Comparison of ENCODE assay signal across 20 cellular contexts in the genomic region with DNA sequence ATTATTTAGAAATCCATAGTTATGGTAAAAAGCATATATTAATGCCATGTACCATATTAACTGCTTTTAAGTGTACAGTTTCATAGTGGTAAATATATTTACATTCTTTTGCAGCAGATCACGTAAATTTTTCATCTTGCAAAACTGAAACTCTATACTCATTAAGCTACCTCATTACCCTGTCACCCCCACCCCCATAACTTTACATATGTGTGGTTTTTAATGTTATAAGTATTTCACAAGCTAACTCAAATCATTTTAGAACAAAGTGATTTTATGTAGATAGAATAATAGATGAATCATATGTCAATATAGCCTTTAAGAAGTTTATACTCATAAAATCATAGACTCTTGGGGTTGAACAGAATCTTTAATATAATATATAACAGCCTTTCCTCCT. TPM values are rescaled to one million over a fixed set of nuclear protein-coding genes. Genes with fewer than 3 reads are reported as not detected.
A peak's percentile ranks its signal among the peaks of the same experiment; 100 is the strongest.
DNase-seq lines count a peak whose midpoint lies in the region; ATAC-seq and TF ChIP-seq lines count a peak whose summit lies in the region.
"Had no signal": no experiment of that assay in that cellular context is flagged by ENCODE, and none has a peak within 500 bp of the region (broad histone marks: within the 10 kb centered on the region; RNA-seq: fewer than 3 reads in every experiment).

No MANE protein-coding gene starts in this region.

- no peaks in the 10 kb centered on the region for H3K79me2 ChIP-seq in PC-3 (ENCODE audit: low read length)

- H4K20me1 ChIP-seq in PC-3 (ENCODE audit: low read length) = no peaks in the 10 kb centered on the region
- H4K20me1 ChIP-seq: BLaER1 had no signal

- intact Hi-C loops in PC-3 (cut with micrococcal nuclease) = loop anchor here (5.0 kb wide), 1 partner anchor 323 kb away; no protein-coding TSS in a partner anchor
- intact Hi-C loops in psoas muscle (cut with DNase I) = loop anchor here in 1 of 2 donors (5.0 kb wide), 1 partner anchor 362 kb away; no protein-coding TSS in a partner anchor

- H3K27ac ChIP-seq in PC-3 (ENCODE audit: low read length) (no peak overlapping the region), psoas muscle (peak overlapping the region; percentile 91)
- H3K27ac ChIP-seq: 22Rv1, BLaER1, C4-2B had no signal

- H3K9me2 ChIP-seq in PC-3 (replicated peaks; ENCODE audit: low read length) = no peaks in the 10 kb centered on the region

- H3K27me3 Mint-ChIP-seq in activated T-cell treated with anti-CD3 and anti-CD28 coated beads, Interleukin-2, amount 50 U/mL, for 72 hours (ENCODE audit: low read depth) = no peaks in the 10 kb centered on the region
- H3K27me3 Mint-ChIP-seq in activated naive CD8-positive, alpha-beta T cell treated with anti-CD3 and anti-CD28 coated beads, Interleukin-2, amount 50 U/mL, for 24 hours = no peaks in the 10 kb centered on the region
- H3K27me3 Mint-ChIP-seq: B cell; CD4-positive, CD25-positive, alpha-beta regulatory T cell had no signal

- H3K4me3 ChIP-seq in PC-3 (ENCODE audit: low read length) (no peak overlapping the region), psoas muscle (no peak overlapping the region)
- H3K4me3 ChIP-seq: BLaER1, HAP-1 had no signal

- DNase-seq in activated CD4-positive, CD25-positive, alpha-beta regulatory T cell treated with anti-CD3 and anti-CD28 coated beads, Interleukin-2, amount 50 U/mL, for 72 hours = no peak
- DNase-seq in activated T-cell treated with anti-CD3 and anti-CD28 coated beads, Interleukin-2, amount 50 U/mL, for 72 hours = no peak
- no peak for DNase-seq in activated T-cell treated with anti-CD3 and anti-CD28 coated beads, Interleukin-2, amount 50 U/mL, for 1 hour
- peak; percentile 15 for DNase-seq in PC-3
- no peak for DNase-seq in psoas muscle
- DNase-seq in activated naive CD8-positive, alpha-beta T cell treated with anti-CD3 and anti-CD28 coated beads, Interleukin-2, amount 50 U/mL, for 24 hours = no peak
- DNase-seq in ureter (ENCODE audit: low spot score) = no peak
- DNase-seq: Caco-2; CD8-positive, alpha-beta T cell; DMS153; DND-41; GOT3 had no signal

- H3K4me1 Mint-ChIP-seq in activated T-cell treated with anti-CD3 and anti-CD28 coated beads, Interleukin-2, amount 50 U/mL, for 72 hours (ENCODE audit: low read depth) = peaks cover 42% of the 10 kb centered on the region
- H3K4me1 Mint-ChIP-seq in activated naive CD8-positive, alpha-beta T cell treated with anti-CD3 and anti-CD28 coated beads, Interleukin-2, amount 50 U/mL, for 24 hours = peaks cover 12% of the 10 kb centered on the region
- H3K4me1 Mint-ChIP-seq: B cell had no signal

- POLR2A ChIA-PET in PC-3 (lab: Charles Lee; ENCODE audit: unreplicated experiment) = no interaction called here

- H3K4me2 ChIP-seq in PC-3 (ENCODE audit: low read length) = no peak overlapping the region
- H3K4me2 ChIP-seq: BLaER1 had no signal

- ATAC-seq in activated CD4-positive, CD25-positive, alpha-beta regulatory T cell treated with anti-CD3 and anti-CD28 coated beads, Interleukin-2, amount 50 U/mL, for 24 hours = peak; percentile 63 to 76
- peak; percentile 17 to 25 for ATAC-seq in activated T-cell treated with anti-CD3 and anti-CD28 coated beads, Interleukin-2, amount 50 U/mL, for 72 hours (replicated peaks in 1 of 2)
- peak; percentile 71 for ATAC-seq in PC-3
- no peak for ATAC-seq in psoas muscle
- ATAC-seq in activated naive CD8-positive, alpha-beta T cell treated with anti-CD3 and anti-CD28 coated beads, Interleukin-2, amount 50 U/mL, for 24 hours = no peak
- ATAC-seq: CD8-positive, alpha-beta T cell had no signal

- H3K36me3 Mint-ChIP-seq in activated T-cell treated with anti-CD3 and anti-CD28 coated beads, Interleukin-2, amount 50 U/mL, for 72 hours (ENCODE audit: insufficient read depth in 2 of 2) = no peaks in the 10 kb centered on the region
- no peaks in the 10 kb centered on the region for H3K36me3 Mint-ChIP-seq in activated naive CD8-positive, alpha-beta T cell treated with anti-CD3 and anti-CD28 coated beads, Interleukin-2, amount 50 U/mL, for 24 hours (ENCODE audit: low read depth)
- H3K36me3 Mint-ChIP-seq: CD4-positive, CD25-positive, alpha-beta regulatory T cell; CD8-positive, alpha-beta T cell had no signal

- no peak overlapping the region for H2AFZ ChIP-seq in PC-3 (ENCODE audit: low read length)

- H3K4me1 ChIP-seq in PC-3 (ENCODE audit: insufficient read depth, low read length) (peaks cover 25% of the 10 kb centered on the region), psoas muscle (peaks cover 49% of the 10 kb centered on the region)
- H3K4me1 ChIP-seq: Caco-2, HAP-1 had no signal

- H3K9ac ChIP-seq in PC-3 (ENCODE audit: low read length) = no peak overlapping the region
- H3K9ac ChIP-seq: BLaER1 had no signal

- no peaks in the 10 kb centered on the region for H3K9me3 Mint-ChIP-seq in activated T-cell treated with anti-CD3 and anti-CD28 coated beads, Interleukin-2, amount 50 U/mL, for 72 hours
- no peaks in the 10 kb centered on the region for H3K9me3 Mint-ChIP-seq in activated naive CD8-positive, alpha-beta T cell treated with anti-CD3 and anti-CD28 coated beads, Interleukin-2, amount 50 U/mL, for 24 hours

- no peak overlapping the region for H3K4me3 Mint-ChIP-seq in activated T-cell treated with anti-CD3 and anti-CD28 coated beads, Interleukin-2, amount 50 U/mL, for 72 hours
- no peak overlapping the region for H3K4me3 Mint-ChIP-seq in activated naive CD8-positive, alpha-beta T cell treated with anti-CD3 and anti-CD28 coated beads, Interleukin-2, amount 50 U/mL, for 24 hours
- H3K4me3 Mint-ChIP-seq: B cell; CD4-positive, CD25-positive, alpha-beta regulatory T cell; CD8-positive, alpha-beta T cell had no signal

- BruUV-seq in PC-3 (replicated peaks; lab: Mats Ljungman, UMichigan) = no TSS peak

- TF ChIP-seq CTCF in PC-3 (conservative IDR thresholded peaks at IDR 0.05; ENCODE audit: low read depth, low read length) (no peak), psoas muscle (IDR thresholded peaks at IDR 0.05) (no peak)

- 83 to 90% (median 85%) methylated on average over 1 of the region's 1 CpG for WGBS in psoas muscle, 3 donors

- no peak overlapping the region for H3K27ac Mint-ChIP-seq in activated T-cell treated with anti-CD3 and anti-CD28 coated beads, Interleukin-2, amount 50 U/mL, for 72 hours
- H3K27ac Mint-ChIP-seq in activated naive CD8-positive, alpha-beta T cell treated with anti-CD3 and anti-CD28 coated beads, Interleukin-2, amount 50 U/mL, for 24 hours = no peak overlapping the region
- H3K27ac Mint-ChIP-seq: B cell; CD4-positive, CD25-positive, alpha-beta regulatory T cell; CD8-positive, alpha-beta T cell had no signal

- no peaks in the 10 kb centered on the region for H3K36me3 ChIP-seq in PC-3 (ENCODE audit: low read depth, low read length)
- no peaks in the 10 kb centered on the region for H3K36me3 ChIP-seq in psoas muscle (ENCODE audit: insufficient read depth in 1 of 2, low read depth in 1 of 2)
- H3K36me3 ChIP-seq: BLaER1, HAP-1 had no signal

- no peaks in the 10 kb centered on the region for H3F3A ChIP-seq in PC-3 (ENCODE audit: low read length, unreplicated experiment)

- H3K27me3 ChIP-seq in PC-3 (ENCODE audit: low read length) (no peaks in the 10 kb centered on the region), psoas muscle (ENCODE audit: insufficient read depth in 3 of 3, low read length in 2 of 3) (no peaks in the 10 kb centered on the region)
- H3K27me3 ChIP-seq: BLaER1 had no signal

- no peaks in the 10 kb centered on the region for H3K9me3 ChIP-seq in PC-3 (ENCODE audit: low read length)
- no peaks in the 10 kb centered on the region for H3K9me3 ChIP-seq in psoas muscle
- H3K9me3 ChIP-seq: BLaER1, Caco-2, HAP-1 had no signal

- CTCF ChIA-PET in PC-3 (lab: Charles Lee) = no interaction called here

RNA-seq across cellular contexts. Expression of gene TP63, which starts 7.1 kb away (rescaled TPM):
- 1 to 10 TPM; 1.6 to 2.3 TPM for total RNA-seq in activated T-cell treated with anti-CD3 and anti-CD28 coated beads, Interleukin-2, amount 50 U/mL, for 72 hours
- total RNA-seq in PC-3 (2014; rRNA removed) (0.23 and 0.29 TPM in 2 replicates), psoas muscle (10 to 100 TPM in 3 of 4 donors, 1 to 10 TPM in 1; 9.6 to 83.0 (median 20.0) TPM), ureter (133 TPM)
- polyA plus RNA-seq in psoas muscle = 10 to 100 TPM in 2 of 3 donors, 1 to 10 TPM in 1; 1.4 to 13.7 (median 13.1) TPM
- total RNA-seq: CD8-positive, alpha-beta T cell had no signal
- polyA plus RNA-seq: AG04450 had no signal

Comparison
In these comparisons a context has a peak if more than half of its experiments do, and no peak if none do; other contexts are left out.
1. ATAC-seq: peak in activated CD4-positive, CD25-positive, alpha-beta regulatory T cell treated with anti-CD3 and anti-CD28 coated beads, Interleukin-2, amount 50 U/mL, for 24 hours (2 of 2), activated T-cell treated with anti-CD3 and anti-CD28 coated beads, Interleukin-2, amount 50 U/mL, for 72 hours (2 of 2) and PC-3 (single experiment); none in psoas muscle (0 of 4) and activated naive CD8-positive, alpha-beta T cell treated with anti-CD3 and anti-CD28 coated beads, Interleukin-2, amount 50 U/mL, for 24 hours (single experiment).